8 cellular contexts compared by ENCODE assay signal in genomic region chr1:155320661-155321576, GRCh38. TPM values are rescaled to one million over a fixed set of nuclear protein-coding genes. Genes with fewer than 3 reads are reported as not detected.
DNase-seq lines count a peak whose midpoint lies in the region; ATAC-seq and TF ChIP-seq lines count a peak whose summit lies in the region.

RUSC1 (plus strand) TSS chr1:155320894; CDS start chr1:155321774, 880 bp downstream.

- peak within 1 kb of the TSS in 1 of 2 experiments; percentile 17 for H3K4ac ChIP-seq in mesenchymal stem cell (ENCODE audit: low read depth in 1 of 2, low read length in 2 of 2)

- H3K4me1 Mint-ChIP-seq in endodermal cell = peaks cover 28% of the 10 kb centered on the region

- 27 to 71% methylated on average over 23 to 50 of the region's 50 CpGs for WGBS in endodermal cell (ENCODE audit: insufficient coverage in 1 of 2, insufficient read length in 1 of 2), 2 experiments
- WGBS in mesenchymal stem cell = 43% methylated on average over 33 of the region's 50 CpGs

- H2BK120ac ChIP-seq in mesenchymal stem cell (ENCODE audit: low read depth, low read length) = no peak within 1 kb of the TSS

- peak within 1 kb of the TSS; percentile 24 to 79 for H3K18ac ChIP-seq in mesenchymal stem cell (ENCODE audit: low read depth in 1 of 2, low read length in 2 of 2)

- H2BK12ac ChIP-seq in mesenchymal stem cell (ENCODE audit: low read length in 2 of 2) = peak within 1 kb of the TSS in 1 of 2 experiments; percentile 64

- H2AFZ ChIP-seq in mesenchymal stem cell (ENCODE audit: low read depth, low read length) = no peak within 1 kb of the TSS

- no peak for TF ChIP-seq CTCF in endodermal cell (conservative IDR thresholded peaks at IDR 0.05)

- H3K79me1 ChIP-seq in mesenchymal stem cell (replicated peaks; ENCODE audit: low read length, poor library complexity, severe bottlenecking) = peaks cover 25% of the 10 kb centered on the region

- H3K4me3 ChIP-seq in endodermal cell (ENCODE audit: low read length) (peak within 1 kb of the TSS; percentile 72), mesenchymal stem cell (ENCODE audit: insufficient read depth in 1 of 2, low read depth in 1 of 2, low read length in 2 of 2) (peak within 1 kb of the TSS; percentile 39 to 97)

- peak within 1 kb of the TSS; percentile 16 for H4K8ac ChIP-seq in mesenchymal stem cell (ENCODE audit: low read length)

- no peaks in the 10 kb centered on the region for H3K9me3 Mint-ChIP-seq in endodermal cell

- peak within 1 kb of the TSS; percentile 44 for H3K4me2 ChIP-seq in mesenchymal stem cell (ENCODE audit: low read length, poor library complexity, severe bottlenecking)

- H2BK15ac ChIP-seq in mesenchymal stem cell (ENCODE audit: low read depth, poor library complexity, severe bottlenecking) = no peak within 1 kb of the TSS

- H3K27ac Mint-ChIP-seq in endodermal cell = peak within 1 kb of the TSS; percentile 39

- no peak within 1 kb of the TSS for H2AK5ac ChIP-seq in mesenchymal stem cell (ENCODE audit: low read length, severe bottlenecking)

- peaks cover 37% of the 10 kb centered on the region for H3K36me3 ChIP-seq in endodermal cell (ENCODE audit: control insufficient read depth, insufficient read depth, low read length)
- peaks cover 39 to 40% of the 10 kb centered on the region in 2 experiments for H3K36me3 ChIP-seq in mesenchymal stem cell (ENCODE audit: control insufficient read depth in 1 of 2, insufficient read depth in 2 of 2, low read depth in 1 of 2, low read length in 2 of 2)

- H3K4me1 ChIP-seq in endodermal cell (ENCODE audit: control insufficient read depth, insufficient read depth, low read length) = peaks cover 9% of the 10 kb centered on the region
- peaks cover 27% of the 10 kb centered on the region for H3K4me1 ChIP-seq in mesenchymal stem cell (ENCODE audit: control insufficient read depth, insufficient read depth, low read depth, low read length)

- no peak within 1 kb of the TSS for H2BK5ac ChIP-seq in mesenchymal stem cell (ENCODE audit: low read depth, low read length, poor library complexity, severe bottlenecking)

- peak within 1 kb of the TSS in 1 of 2 experiments; percentile 75 for H3K14ac ChIP-seq in mesenchymal stem cell (ENCODE audit: low read length in 2 of 2)

- DNase-seq in EH (ENCODE audit: low read depth) = peak; percentile 68
- peak; percentile 67 for DNase-seq in NCI-H345 (lab: John Stamatoyannopoulos, UW)
- peak; percentile 62 for DNase-seq in activated T-cell treated with anti-CD3 and anti-CD28 coated beads for 1 hour (ENCODE audit: low read depth)
- DNase-seq in endodermal cell = peak; percentile 94
- peak; percentile 51 for DNase-seq in mesenchymal stem cell
- DNase-seq in stimulated activated CD4-positive, alpha-beta T cell treated with anti-CD3 and anti-CD28 coated beads, TNF-alpha, amount 100 ng/mL, for 48 hours (ENCODE audit: low read depth in 3 of 3) = peak in 2 of 3 donors; percentile 54 to 69

- ATAC-seq in GM21423 (IDR thresholded peaks at IDR 0.05; ENCODE audit: unreplicated experiment) (no peak), GM19467 (IDR thresholded peaks at IDR 0.05; ENCODE audit: unreplicated experiment) (no peak)

- H3K36me3 Mint-ChIP-seq in endodermal cell (ENCODE audit: low read depth) = peaks cover 28% of the 10 kb centered on the region

- H4K91ac ChIP-seq in mesenchymal stem cell (ENCODE audit: low read length) = peak within 1 kb of the TSS; percentile 57

- H3K23ac ChIP-seq in mesenchymal stem cell (ENCODE audit: low read length in 2 of 2) = peak within 1 kb of the TSS in 1 of 2 experiments; percentile 78

- H3K27ac ChIP-seq in endodermal cell (ENCODE audit: low read depth, low read length) = peak within 1 kb of the TSS; percentile 75
- no peak within 1 kb of the TSS for H3K27ac ChIP-seq in mesenchymal stem cell (ENCODE audit: low read length, poor library complexity, severe bottlenecking)

- peak within 1 kb of the TSS; percentile 90 for H3K4me3 Mint-ChIP-seq in endodermal cell

- peaks cover 14% of the 10 kb centered on the region for H3K27me3 Mint-ChIP-seq in endodermal cell (ENCODE audit: insufficient read depth)

- H3K9ac ChIP-seq in endodermal cell (ENCODE audit: extremely low read depth, low read length, poor library complexity, severe bottlenecking) (no peak within 1 kb of the TSS), mesenchymal stem cell (ENCODE audit: low read length) (peak within 1 kb of the TSS; percentile 94)

- H3K9me3 ChIP-seq in endodermal cell (ENCODE audit: control insufficient read depth, low read length) (no peaks in the 10 kb centered on the region), mesenchymal stem cell (ENCODE audit: control insufficient read depth, low read length) (no peaks in the 10 kb centered on the region)

- no peaks in the 10 kb centered on the region for H3K27me3 ChIP-seq in endodermal cell (ENCODE audit: control insufficient read depth, insufficient read depth, low read length, poor library complexity, severe bottlenecking)
- no peaks in the 10 kb centered on the region for H3K27me3 ChIP-seq in mesenchymal stem cell (ENCODE audit: control insufficient read depth in 1 of 2, insufficient read depth in 1 of 2, low read length in 2 of 2)

RNA-seq across cellular contexts. Expression of gene RUSC1, which starts in this region (rescaled TPM):
- total RNA-seq in endodermal cell = 10 to 100 TPM; 74.5 to 83.8 TPM
- polyA plus RNA-seq in endodermal cell (2013, experiment 1 of 2) = 47.0 TPM
- polyA plus RNA-seq in endodermal cell (2013, experiment 2 of 2) = 42.6 TPM
- polyA plus RNA-seq in mesenchymal stem cell (2013, experiment 1 of 2) = 33.3 TPM
- polyA plus RNA-seq in mesenchymal stem cell (2013, experiment 2 of 2) = 32.2 TPM
